ENCODE assay signal across 8 cellular contexts in genomic region chr13:24220086-24220703, GRCh38. TPM values are rescaled to one million over a fixed set of nuclear protein-coding genes. Genes with fewer than 3 reads are reported as not detected.
A peak's percentile ranks its signal among the peaks of the same experiment; 100 is the strongest.
DNase-seq lines count a peak whose midpoint lies in the region; ATAC-seq and TF ChIP-seq lines count a peak whose summit lies in the region.

No MANE protein-coding gene starts in this region.

- TF ChIP-seq CTCF in esophagus muscularis mucosa (IDR thresholded peaks at IDR 0.05), result peak; percentile 71 to 83 (median 82)
- TF ChIP-seq CTCF in upper lobe of right lung (IDR thresholded peaks at IDR 0.05), result peak; percentile 80

- intact Hi-C loops in esophagus muscularis mucosa (cut with DNase I) (loop anchor here (1.0 to 10.0 kb wide), 2 partner anchors 165 to 200 kb away; no protein-coding TSS in a partner anchor), upper lobe of right lung (cut with DNase I) (loop anchor here (10.0 kb wide), 1 partner anchor 295 kb away; no protein-coding TSS in a partner anchor)

- H3K4me1 ChIP-seq in esophagus muscularis mucosa (peaks cover 20 to 41% (median 30%) of the 10 kb centered on the region in 4 donors), upper lobe of right lung (peaks cover 11% of the 10 kb centered on the region)

- DNase-seq in activated T-cell treated with anti-CD3 and anti-CD28 coated beads for 1 hour (ENCODE audit: low read depth) (peak; percentile 24), NCI-H69 (lab: John Stamatoyannopoulos, UW) (peak; percentile 74), esophagus muscularis mucosa (ENCODE audit: extremely low spot score) (no peak), upper lobe of right lung (no peak)
- no peak for DNase-seq in activated T-cell treated with anti-CD3 and anti-CD28 coated beads, Interleukin-2, amount 50 U/mL, for 1 hour
- peak; percentile 58 for DNase-seq in activated CD4-positive, alpha-beta memory T cell treated with anti-CD3 and anti-CD28 coated beads, Interleukin-2, amount 10 ng/mL, durations not matched to agents 7 days and 5 days
- DNase-seq in naive thymus-derived CD8-positive, alpha-beta T cell, result peak in 9 of 10 donors; percentile 26 to 79 (median 63)

- POLR2A ChIA-PET in activated CD4-positive, alpha-beta memory T cell treated with anti-CD3 and anti-CD28 coated beads, Interleukin-2, amount 10 ng/mL, durations not matched to agents 7 days and 5 days (lab: Charles Lee), result interaction anchor here (1.0 kb wide), 1 partner anchor 201 kb away, joined by 3 read pairs; no protein-coding TSS in a partner anchor
- POLR2A ChIA-PET in naive thymus-derived CD8-positive, alpha-beta T cell (lab: Charles Lee), result no interaction called here

- H3K27ac ChIP-seq in esophagus muscularis mucosa (replicated peaks in 1 of 4) (peak overlapping the region in 1 of 4 donors; percentile 8), upper lobe of right lung (no peak overlapping the region)

- H3K36me3 Mint-ChIP-seq in activated CD4-positive, alpha-beta memory T cell treated with anti-CD3 and anti-CD28 coated beads, Interleukin-2, amount 10 ng/mL, durations not matched to agents 7 days and 5 days (ENCODE audit: low read depth), result no peaks in the 10 kb centered on the region
- H3K36me3 Mint-ChIP-seq in naive thymus-derived CD8-positive, alpha-beta T cell, result no peaks in the 10 kb centered on the region

- 68% methylated on average over 6 of the region's 6 CpGs for WGBS in esophagus muscularis mucosa

- H3K27ac Mint-ChIP-seq in activated CD4-positive, alpha-beta memory T cell treated with anti-CD3 and anti-CD28 coated beads, Interleukin-2, amount 10 ng/mL, durations not matched to agents 7 days and 5 days, result no peak overlapping the region
- peak overlapping the region in 5 of 10 donors; percentile 10 to 79 (median 69) for H3K27ac Mint-ChIP-seq in naive thymus-derived CD8-positive, alpha-beta T cell

- ATAC-seq in HG03520 (IDR thresholded peaks at IDR 0.05; ENCODE audit: unreplicated experiment), result peak; percentile 35
- ATAC-seq in naive thymus-derived CD8-positive, alpha-beta T cell, result peak; percentile 83
- ATAC-seq in upper lobe of right lung, result peak; percentile 85

- CTCF ChIA-PET in activated CD4-positive, alpha-beta memory T cell treated with anti-CD3 and anti-CD28 coated beads, Interleukin-2, amount 10 ng/mL, durations not matched to agents 7 days and 5 days (lab: Charles Lee), result interaction anchor here (0.9 to 3.9 kb wide), 8 partner anchors 10 to 301 kb away, joined by 3 to 45 read pairs (median 5); no protein-coding TSS in a partner anchor

- H3K27me3 ChIP-seq in esophagus muscularis mucosa (no peaks in the 10 kb centered on the region), upper lobe of right lung (no peaks in the 10 kb centered on the region)

- H3K4me3 ChIP-seq in esophagus muscularis mucosa (no peak overlapping the region), upper lobe of right lung (no peak overlapping the region)

- H3K36me3 ChIP-seq in esophagus muscularis mucosa (peaks cover 0 to 10% (median 5%) of the 10 kb centered on the region in 4 donors), upper lobe of right lung (no peaks in the 10 kb centered on the region)

- TF ChIP-seq POLR2A in esophagus muscularis mucosa (IDR thresholded peaks at IDR 0.05; ENCODE audit: low read depth), result no peak

- H3K9me3 ChIP-seq in esophagus muscularis mucosa (no peaks in the 10 kb centered on the region), upper lobe of right lung (no peaks in the 10 kb centered on the region)

- no peak for TF ChIP-seq EP300 in esophagus muscularis mucosa (IDR thresholded peaks at IDR 0.05)

- H3K4me3 Mint-ChIP-seq in activated CD4-positive, alpha-beta memory T cell treated with anti-CD3 and anti-CD28 coated beads, Interleukin-2, amount 10 ng/mL, durations not matched to agents 7 days and 5 days, result no peak overlapping the region
- no peak overlapping the region for H3K4me3 Mint-ChIP-seq in naive thymus-derived CD8-positive, alpha-beta T cell

- H3K9me3 Mint-ChIP-seq in activated CD4-positive, alpha-beta memory T cell treated with anti-CD3 and anti-CD28 coated beads, Interleukin-2, amount 10 ng/mL, durations not matched to agents 7 days and 5 days, result no peaks in the 10 kb centered on the region
- no peaks in the 10 kb centered on the region for H3K9me3 Mint-ChIP-seq in naive thymus-derived CD8-positive, alpha-beta T cell

- H3K4me1 Mint-ChIP-seq in activated CD4-positive, alpha-beta memory T cell treated with anti-CD3 and anti-CD28 coated beads, Interleukin-2, amount 10 ng/mL, durations not matched to agents 7 days and 5 days, result peaks cover 45% of the 10 kb centered on the region
- peaks cover 13 to 57% (median 43%) of the 10 kb centered on the region in 4 donors for H3K4me1 Mint-ChIP-seq in naive thymus-derived CD8-positive, alpha-beta T cell

- no peaks in the 10 kb centered on the region for H3K27me3 Mint-ChIP-seq in activated CD4-positive, alpha-beta memory T cell treated with anti-CD3 and anti-CD28 coated beads, Interleukin-2, amount 10 ng/mL, durations not matched to agents 7 days and 5 days
- H3K27me3 Mint-ChIP-seq in naive thymus-derived CD8-positive, alpha-beta T cell, result no peaks in the 10 kb centered on the region

RNA-seq across cellular contexts. Expression of gene SPATA13, which starts 59.7 kb away (rescaled TPM):
- total RNA-seq in activated CD4-positive, alpha-beta memory T cell treated with anti-CD3 and anti-CD28 coated beads, Interleukin-2, amount 10 ng/mL, durations not matched to agents 7 days and 5 days, result 10 to 100 TPM; 55.4 to 59.2 TPM
- total RNA-seq in esophagus muscularis mucosa (10 to 100 TPM in 3 of 4 donors, 1 to 10 TPM in 1; 9.1 to 21.6 (median 17.1) TPM), upper lobe of right lung (34.4 TPM)
- total RNA-seq in naive thymus-derived CD8-positive, alpha-beta T cell, result 100 to 1,000 TPM; 120 to 121 TPM
- 10 to 100 TPM; 80.4 to 92.8 (median 84.8) TPM for polyA plus RNA-seq in naive thymus-derived CD8-positive, alpha-beta T cell

Comparison
In these comparisons a context has a peak if more than half of its experiments do, and no peak if none do; other contexts are left out.
1. DNase-seq: peak in activated T-cell treated with anti-CD3 and anti-CD28 coated beads for 1 hour (single experiment), NCI-H69 (single experiment), activated CD4-positive, alpha-beta memory T cell treated with anti-CD3 and anti-CD28 coated beads, Interleukin-2, amount 10 ng/mL, durations not matched to agents 7 days and 5 days (single experiment) and naive thymus-derived CD8-positive, alpha-beta T cell (9 of 10); none in activated T-cell treated with anti-CD3 and anti-CD28 coated beads, Interleukin-2, amount 50 U/mL, for 1 hour (single experiment), esophagus muscularis mucosa (single experiment) and upper lobe of right lung (single experiment).
2. ATAC-seq: peak in every context shown above with its lines; median percentile 85 in upper lobe of right lung; 83 in naive thymus-derived CD8-positive, alpha-beta T cell; 35 in HG03520.